Comparison of ENCODE assay signal across 2 cellular contexts in genomic region chr12:55499231-55499630, GRCh38.
A peak's percentile ranks its signal among the peaks of the same experiment; 100 is the strongest.
TF ChIP-seq lines count a peak whose summit lies in the region.

No MANE protein-coding gene starts in this region.

TF ChIP-seq in HepG2, 621 proteins besides CTCF, POLR2A, EP300 and RAD21:
- peak; percentile 5; the same call in 1 of the 2 replicates for TF ChIP-seq POLR2G (IDR thresholded peaks at IDR 0.05; ENCODE audit: low read depth, low read length)
- no peak for TF ChIP-seq CHD4 (IDR thresholded peaks at IDR 0.05; ENCODE audit: borderline replicate concordance, low read length)
- no peak for TF ChIP-seq USF2 (IDR thresholded peaks at IDR 0.05; ENCODE audit: low read depth, low read length)
- peak; percentile 57; the same call in 1 of the 2 replicates for TF ChIP-seq USF2 (CRISPR knock-in tag; IDR thresholded peaks at IDR 0.05; ENCODE audit: borderline replicate concordance)
- peak; percentile 57; the same call in 1 of the 2 replicates for TF ChIP-seq CHD2 (IDR thresholded peaks at IDR 0.05; ENCODE audit: low read depth, low read length)
- no peak for TF ChIP-seq GATA4 (IDR thresholded peaks at IDR 0.05; ENCODE audit: borderline replicate concordance, low read depth)
- TF ChIP-seq ZNF281 (CRISPR knock-in tag; IDR thresholded peaks at IDR 0.05; ENCODE audit: borderline replicate concordance), result 0 out of 2 replicates have a peak, but pooled peaks have one; percentile 8

TF ChIP-seq in H1, 55 proteins besides CTCF, POLR2A, EP300 and RAD21:
- TF ChIP-seq TCF12 (IDR thresholded peaks at IDR 0.05; ENCODE audit: low read depth, low read length), result no peak
- TF ChIP-seq KDM4A (IDR thresholded peaks at IDR 0.05; ENCODE audit: low read depth, low read length, severe bottlenecking), result no peak
- TF ChIP-seq EGR1 (IDR thresholded peaks at IDR 0.05; ENCODE audit: borderline replicate concordance, low read depth, low read length), result no peak
- no peak for TF ChIP-seq NRF1 (IDR thresholded peaks at IDR 0.05; ENCODE audit: low read depth, low read length)
- TF ChIP-seq TEAD4 (IDR thresholded peaks at IDR 0.05; ENCODE audit: low read depth, low read length), result no peak
- no peak for TF ChIP-seq HDAC6 (IDR thresholded peaks at IDR 0.05; ENCODE audit: low read depth, low read length)
- no peak for TF ChIP-seq TAF1 (IDR thresholded peaks at IDR 0.05; ENCODE audit: low read depth, low read length)
- TF ChIP-seq SIN3A (conservative IDR thresholded peaks at IDR 0.05 in 1 of 2, IDR thresholded peaks at IDR 0.05 in 1 of 2; ENCODE audit: low read depth in 1 of 2, low read length in 2 of 2), result no peak
- TF ChIP-seq NANOG (IDR thresholded peaks at IDR 0.05; ENCODE audit: insufficient read depth, low read depth, low read length, poor library complexity, severe bottlenecking), result no peak
- TF ChIP-seq, protein P1, sequence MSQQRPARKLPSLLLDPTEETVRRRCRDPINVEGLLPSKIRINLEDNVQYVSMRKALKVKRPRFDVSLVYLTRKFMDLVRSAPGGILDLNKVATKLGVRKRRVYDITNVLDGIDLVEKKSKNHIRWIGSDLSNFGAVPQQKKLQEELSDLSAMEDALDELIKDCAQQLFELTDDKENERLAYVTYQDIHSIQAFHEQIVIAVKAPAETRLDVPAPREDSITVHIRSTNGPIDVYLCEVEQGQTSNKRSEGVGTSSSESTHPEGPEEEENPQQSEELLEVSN (IDR thresholded peaks at IDR 0.05), result no peak
- TF ChIP-seq SP2 (IDR thresholded peaks at IDR 0.05; ENCODE audit: low read length), result no peak
- no peak for TF ChIP-seq SP1 (IDR thresholded peaks at IDR 0.05; ENCODE audit: low read depth, low read length)
- no peak for TF ChIP-seq ASH2L (IDR thresholded peaks at IDR 0.05; ENCODE audit: low read length)
- TF ChIP-seq BCL11A (IDR thresholded peaks at IDR 0.05; ENCODE audit: low read depth in 2 of 2, low read length in 2 of 2), result no peak
- TF ChIP-seq KDM1A (IDR thresholded peaks at IDR 0.05; ENCODE audit: borderline replicate concordance, low read length), result no peak
- TF ChIP-seq RBBP5 (IDR thresholded peaks at IDR 0.05; ENCODE audit: borderline replicate concordance, low read depth, low read length), result no peak
- TF ChIP-seq JUN (IDR thresholded peaks at IDR 0.05; ENCODE audit: low read depth, low read length), result no peak
- no peak for TF ChIP-seq ATF3 (IDR thresholded peaks at IDR 0.05; ENCODE audit: insufficient read depth, low read depth, low read length)
- TF ChIP-seq USF2 (IDR thresholded peaks at IDR 0.05; ENCODE audit: low read length), result no peak
- no peak for TF ChIP-seq GABPA (IDR thresholded peaks at IDR 0.05; ENCODE audit: borderline replicate concordance, insufficient read depth, low read length)
